Comparison of ENCODE assay signal across 1 cellular context in genomic region chr19:4359627-4360000, GRCh38.
TF ChIP-seq lines count a peak whose summit lies in the region.

No MANE protein-coding gene starts in this region.

TF ChIP-seq in IMR-90, 13 proteins besides CTCF, POLR2A, EP300 and RAD21 (continued from another document):
- no peak for TF ChIP-seq MAZ (IDR thresholded peaks at IDR 0.05; ENCODE audit: borderline replicate concordance, low read depth, low read length)
- TF ChIP-seq RFX5 (IDR thresholded peaks at IDR 0.05; ENCODE audit: low read depth, low read length) = no peak
- TF ChIP-seq RCOR1 (IDR thresholded peaks at IDR 0.05; ENCODE audit: insufficient replicate concordance, low read length) = no peak
